27 cellular contexts compared by ENCODE assay signal in the genomic region with DNA sequence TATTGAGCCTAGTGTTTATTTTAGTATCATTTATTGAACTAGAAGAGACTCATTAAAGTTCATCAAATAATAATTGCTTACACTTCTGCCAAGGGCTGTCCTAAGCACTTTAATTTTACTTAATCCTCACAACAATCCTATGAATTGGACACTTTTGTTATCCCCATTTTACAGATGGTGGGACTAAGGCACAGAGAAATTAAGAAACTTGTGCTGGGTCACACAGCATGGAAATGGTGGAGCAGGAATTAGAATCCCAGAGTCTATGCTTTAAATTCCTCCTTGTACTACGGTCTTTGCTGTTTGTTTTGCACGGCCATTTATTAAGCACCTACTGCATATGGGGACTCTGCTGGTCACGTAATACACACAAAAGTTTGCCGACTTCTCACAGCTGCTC. TPM values are rescaled to one million over a fixed set of nuclear protein-coding genes. Genes with fewer than 3 reads are reported as not detected.
"Had no signal": no experiment of that assay in that cellular context is flagged by ENCODE, and none has a peak within 500 bp of the region (broad histone marks: within the 10 kb centered on the region; RNA-seq: fewer than 3 reads in every experiment).

No MANE protein-coding gene starts in this region.

- H3K27ac ChIP-seq: neutrophil, ovary, parathyroid adenoma, psoas muscle, skin epidermis, spleen, suprapubic skin, testis, tibial artery, transverse colon, upper lobe of right lung, uterus had no signal

- ATAC-seq: naive thymus-derived CD8-positive, alpha-beta T cell; natural killer cell treated with Interleukin-12 subunit alpha and Interleukin-12 subunit beta and Interleukin-15 and Interleukin-18, amount 100 ng/mL, for 72 hours; psoas muscle; right cardiac atrium; stimulated activated memory B cell treated with anti-CD40 and anti-IgM and Interleukin-4, amounts not matched to agents 10 μg/mL and 1 μg/mL and 100 μg/mL, for 72 hours; stimulated activated naive CD8-positive, alpha-beta T cell treated with anti-CD3 and anti-CD28 coated beads, Interleukin-15, amount 100 ng/mL, for 72 hours; stimulated activated naive CD8-positive, alpha-beta T cell treated with anti-CD3 and anti-CD28 coated beads, Interleukin-15, Interleukin-2, amounts not matched to agents 100 U/mL and 50 U/mL, for 24 hours; upper lobe of right lung had no signal

- H3K27me3 ChIP-seq: neutrophil, ovary, spleen, testis, transverse colon, uterus had no signal

- H3K4me1 ChIP-seq: parathyroid adenoma, spleen, testis, tibial artery, transverse colon, upper lobe of right lung, uterus had no signal

- H3K79me2 ChIP-seq: parathyroid adenoma had no signal

- DNase-seq: naive thymus-derived CD8-positive, alpha-beta T cell; nephron progenitor cell; nucleus accumbens; ovary; right cardiac atrium; spleen; stimulated activated CD4-positive, alpha-beta T cell treated with anti-CD3 and anti-CD28 coated beads, Interleukin-12 subunit alpha, Interleukin-12 subunit beta, amount 100 ng/mL, for 4 hours; stimulated activated CD4-positive, alpha-beta T cell treated with anti-CD3 and anti-CD28 coated beads, Interleukin-1b, Interleukin-23, amount 100 ng/mL, for 48 hours; stimulated activated CD4-positive, alpha-beta T cell treated with anti-CD3 and anti-CD28 coated beads, Interleukin-4, amount 100 ng/mL, for 1 hour; stimulated activated CD4-positive, alpha-beta T cell treated with anti-CD3 and anti-CD28 coated beads, Interleukin-4, amount 100 ng/mL, for 4 hours; stimulated activated CD8-positive, alpha-beta memory T cell treated with anti-CD3 and anti-CD28 coated beads, Interleukin-4, amount 100 ng/mL, for 48 hours; stimulated activated naive CD4-positive, alpha-beta T cell; stimulated activated naive CD8-positive, alpha-beta T cell treated with anti-CD3 and anti-CD28 coated beads, Interleukin-15, amount 100 ng/mL, for 72 hours; stimulated activated naive CD8-positive, alpha-beta T cell treated with anti-CD3 and anti-CD28 coated beads, Interleukin-15, Interleukin-2, amounts not matched to agents 100 U/mL and 50 U/mL, for 24 hours; testis; tibial artery; transverse colon; upper lobe of right lung; uterus had no signal

- H2AFZ ChIP-seq: parathyroid adenoma had no signal

- H3K4me3 ChIP-seq: ovary, psoas muscle, skin epidermis, smooth muscle cell, spleen, suprapubic skin, testis, tibial artery, transverse colon, upper lobe of right lung, uterus had no signal

- H3K9me3 ChIP-seq: neutrophil, ovary, psoas muscle, spleen, suprapubic skin, testis, tibial artery, transverse colon, upper lobe of right lung, uterus had no signal

- H3K36me3 ChIP-seq: neutrophil, ovary, spleen, suprapubic skin, tibial artery, transverse colon, upper lobe of right lung, uterus had no signal

- H3K4me2 ChIP-seq: smooth muscle cell had no signal

- H3K9ac ChIP-seq: parathyroid adenoma had no signal

RNA-seq across cellular contexts. Expression of a gene that starts 7.9 kb away (rescaled TPM):
- total RNA-seq: naive thymus-derived CD8-positive, alpha-beta T cell; natural killer cell treated with Interleukin-12 subunit alpha and Interleukin-12 subunit beta and Interleukin-15 and Interleukin-18, amount 100 ng/mL, for 72 hours; smooth muscle cell; transverse colon had no signal
- polyA plus RNA-seq: naive thymus-derived CD8-positive, alpha-beta T cell; smooth muscle cell had no signal
